In the genomic region with DNA sequence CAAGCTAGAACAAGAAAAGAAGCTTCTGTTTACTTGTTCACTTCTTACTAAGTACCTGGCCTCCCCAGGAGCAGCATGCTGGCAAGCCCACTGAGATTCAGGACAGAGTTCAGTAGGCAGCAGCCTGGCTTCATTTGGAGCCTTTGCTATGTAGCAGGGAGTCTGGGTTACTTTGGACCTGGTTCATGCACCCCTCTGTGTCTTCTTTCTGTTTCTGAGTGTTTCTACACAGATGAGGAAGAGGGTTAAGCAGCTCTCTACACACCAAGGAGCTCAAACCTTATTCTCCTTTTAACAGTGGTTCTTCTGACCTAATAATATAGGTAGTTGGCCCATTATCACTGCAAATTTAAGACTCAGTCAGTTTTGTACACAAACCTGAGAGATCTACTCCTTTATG, we compare ENCODE assay signal across 8 cellular contexts.
A peak's percentile ranks its signal among the peaks of the same experiment; 100 is the strongest.
DNase-seq lines count a peak whose midpoint lies in the region; ATAC-seq and TF ChIP-seq lines count a peak whose summit lies in the region.

No MANE protein-coding gene starts in this region.

- peak overlapping the region; percentile 76 for H3K23ac ChIP-seq in IMR-90 (ENCODE audit: low read depth, low read length)

- BruUV-seq in IMR-90 (replicated peaks; lab: Mats Ljungman, UMichigan): no TSS peak

- H4K5ac ChIP-seq in IMR-90 (ENCODE audit: low read depth, low read length): peak overlapping the region; percentile 87

- no peaks in the 10 kb centered on the region for H3K27me3 ChIP-seq in IMR-90 (ENCODE audit: control insufficient read depth, insufficient read depth, low read length)
- no peaks in the 10 kb centered on the region for H3K27me3 ChIP-seq in transverse colon

- H3K27ac Mint-ChIP-seq in activated naive CD4-positive, alpha-beta T cell treated with anti-CD3 and anti-CD28 coated beads, Interleukin-2, amount 10 ng/mL, durations not matched to agents 7 days and 5 days: peak overlapping the region; percentile 100

- intact Hi-C loops in IMR-90 (cut with micrococcal nuclease): loop anchor here (10.0 kb wide), 2 partner anchors 300 to 1240 kb away; no protein-coding TSS in a partner anchor
- intact Hi-C loops in transverse colon (cut with DNase I; ENCODE audit: low total_unique reads): no loop called here

- H3K4ac ChIP-seq in IMR-90 (ENCODE audit: low read depth, low read length): peak overlapping the region; percentile 58

- peak overlapping the region; percentile 94 for H3K4me3 Mint-ChIP-seq in activated naive CD4-positive, alpha-beta T cell treated with anti-CD3 and anti-CD28 coated beads, Interleukin-2, amount 10 ng/mL, durations not matched to agents 7 days and 5 days

- H3K14ac ChIP-seq in IMR-90 (replicated peaks; ENCODE audit: low read depth, low read length): peak overlapping the region; percentile 88

- H3K9me3 Mint-ChIP-seq in activated naive CD4-positive, alpha-beta T cell treated with anti-CD3 and anti-CD28 coated beads, Interleukin-2, amount 10 ng/mL, durations not matched to agents 7 days and 5 days: no peaks in the 10 kb centered on the region

- H2AFZ ChIP-seq in IMR-90 (replicated peaks; ENCODE audit: low read length, poor library complexity): no peak overlapping the region

- no peak overlapping the region for H4K91ac ChIP-seq in IMR-90 (ENCODE audit: insufficient read depth, low read depth, low read length)

- H4K20me1 ChIP-seq in IMR-90 (ENCODE audit: insufficient read depth, low read length): peaks cover 78% of the 10 kb centered on the region

- H3K9me3 ChIP-seq in IMR-90 (ENCODE audit: control insufficient read depth, insufficient read depth, low read length): no peaks in the 10 kb centered on the region
- no peaks in the 10 kb centered on the region for H3K9me3 ChIP-seq in transverse colon

- H3K4me2 ChIP-seq in IMR-90 (ENCODE audit: low read depth, low read length): peak overlapping the region; percentile 100

- peaks cover 93% of the 10 kb centered on the region for H3K36me3 Mint-ChIP-seq in activated naive CD4-positive, alpha-beta T cell treated with anti-CD3 and anti-CD28 coated beads, Interleukin-2, amount 10 ng/mL, durations not matched to agents 7 days and 5 days

- no peaks in the 10 kb centered on the region for H3K27me3 Mint-ChIP-seq in activated naive CD4-positive, alpha-beta T cell treated with anti-CD3 and anti-CD28 coated beads, Interleukin-2, amount 10 ng/mL, durations not matched to agents 7 days and 5 days

- no peak for TF ChIP-seq RAD21 in IMR-90 (IDR thresholded peaks at IDR 0.05; ENCODE audit: low read length)

- CTCF ChIA-PET in activated naive CD4-positive, alpha-beta T cell treated with anti-CD3 and anti-CD28 coated beads, Interleukin-2, amount 10 ng/mL, durations not matched to agents 7 days and 5 days (lab: Charles Lee): interaction anchor here (0.8 to 2.0 kb wide), 8 partner anchors 8 to 191 kb away, joined by 3 to 13 read pairs (median 3); no protein-coding TSS in a partner anchor
- CTCF ChIA-PET in IMR-90 (lab: Yijun Ruan, JAX): interaction anchor here (0.6 to 2.7 kb wide), 6 partner anchors 8 to 463 kb away, joined by 3 to 8 read pairs (median 3); no protein-coding TSS in a partner anchor

- H3K36me3 ChIP-seq in IMR-90 (ENCODE audit: control insufficient read depth, insufficient read depth, low read length) (peaks cover 78% of the 10 kb centered on the region), transverse colon (no peaks in the 10 kb centered on the region)

- H2BK120ac ChIP-seq in IMR-90 (ENCODE audit: low read depth, low read length): peak overlapping the region; percentile 45; the same call in 1 of the 2 replicates

- TF ChIP-seq POLR2A in IMR-90 (IDR thresholded peaks at IDR 0.05; ENCODE audit: low read depth, low read length): no peak
- TF ChIP-seq POLR2A in transverse colon (IDR thresholded peaks at IDR 0.05): no peak

- peak overlapping the region; percentile 87 for H3K18ac ChIP-seq in IMR-90 (ENCODE audit: low read depth, low read length)

- H3K4me1 ChIP-seq in IMR-90 (ENCODE audit: control insufficient read depth, insufficient read depth, low read length): peaks cover 25% of the 10 kb centered on the region
- H3K4me1 ChIP-seq in transverse colon: peaks cover 17 to 80% (median 51%) of the 10 kb centered on the region in 4 donors

- H2BK20ac ChIP-seq in IMR-90 (ENCODE audit: low read depth, low read length): no peak overlapping the region

- no peak overlapping the region for H2BK15ac ChIP-seq in IMR-90 (ENCODE audit: low read depth, low read length)

- peak overlapping the region; percentile 62 for H2BK5ac ChIP-seq in IMR-90 (ENCODE audit: low read depth, low read length, poor library complexity, severe bottlenecking)

- in situ Hi-C loops in IMR-90 (cut with MboI; ENCODE audit: low sequenced_read_pairs) (loop anchor here (5.0 kb wide), 1 partner anchor 152 kb away; a partner anchor contains a TSS), transverse colon (cut with MboI; ENCODE audit: low pct_ligation_motif_present in 1 of 4, low pct_unique_long_range_greater_than_20kb in 1 of 4, low sequenced_read_pairs in 3 of 4) (no loop called here)

- dilution Hi-C loops in IMR-90 (cut with HindIII; ENCODE audit: low sequenced_read_pairs, unreplicated experiment): no loop called here

- H3K4me3 ChIP-seq in IMR-90 (ENCODE audit: insufficient read depth, low read depth, low read length): peak overlapping the region; percentile 31
- H3K4me3 ChIP-seq in foreskin fibroblast (ENCODE audit: low read depth in 1 of 2, low read length in 2 of 2): peak overlapping the region; percentile 75 to 93
- H3K4me3 ChIP-seq in transverse colon: no peak overlapping the region

- peak overlapping the region; percentile 87 for H3K9ac ChIP-seq in IMR-90 (ENCODE audit: low read depth, low read length)

- TF ChIP-seq CTCF in IMR-90 (conservative IDR thresholded peaks at IDR 0.05; ENCODE audit: low read depth, low read length): no peak
- TF ChIP-seq CTCF in foreskin fibroblast (IDR thresholded peaks at IDR 0.05; ENCODE audit: low read depth, low read length): no peak
- TF ChIP-seq CTCF in transverse colon (IDR thresholded peaks at IDR 0.05): no peak

- H3K9me1 ChIP-seq in IMR-90 (ENCODE audit: insufficient read depth, low read length): peaks cover 19% of the 10 kb centered on the region

- H3K27ac ChIP-seq in IMR-90 (ENCODE audit: insufficient read depth, low read length) (peak overlapping the region; percentile 96), transverse colon (peak overlapping the region; percentile 69 to 91 (median 82))

- no peak for DNase-seq in activated naive CD4-positive, alpha-beta T cell treated with anti-CD3 and anti-CD28 coated beads, Interleukin-2, amount 10 ng/mL, durations not matched to agents 7 days and 5 days
- DNase-seq in activated naive CD4-positive, alpha-beta T cell treated with Interleukin-2 at 50 U/mL for 16 hours: no peak
- no peak for DNase-seq in IMR-90
- no peak for DNase-seq in foreskin fibroblast
- no peak for DNase-seq in transverse colon
- no peak for DNase-seq in SK-N-DZ (ENCODE audit: low spot score)
- no peak for DNase-seq in GOT3 (lab: John Stamatoyannopoulos, UW)
- DNase-seq in NCI-H146 treated with DMSO at 0.1 percent for 48 hours (lab: John Stamatoyannopoulos, UW; ENCODE audit: unreplicated experiment): no peak

- H2AK5ac ChIP-seq in IMR-90 (ENCODE audit: low read depth, low read length): no peak overlapping the region

- no peak overlapping the region for H3K56ac ChIP-seq in IMR-90 (ENCODE audit: extremely low read depth, insufficient read depth, low read length)

- no peak overlapping the region for H2AK9ac ChIP-seq in IMR-90 (replicated peaks; ENCODE audit: low read depth, low read length, poor library complexity)

- no peak for ATAC-seq in IMR-90 (ENCODE audit: low read depth)

- TF ChIP-seq EP300 in transverse colon (IDR thresholded peaks at IDR 0.05; ENCODE audit: low read depth): no peak

- H3K79me1 ChIP-seq in IMR-90 (ENCODE audit: low read depth in 1 of 2, low read length in 2 of 2): peaks cover 0 to 61% of the 10 kb centered on the region in 2 experiments; a peak in 2 of 4 replicates

- H4K8ac ChIP-seq in IMR-90 (ENCODE audit: low read depth in 2 of 2, low read length in 2 of 2): peak overlapping the region in 1 of 2 experiments; percentile 50; a peak in 1 of 4 replicates

- POLR2A ChIA-PET in IMR-90 (lab: Charles Lee; ENCODE audit: unreplicated experiment): interaction anchor here (0.6 to 1.6 kb wide), 3 partner anchors 25 to 43 kb away, joined by 3 to 5 read pairs (median 3); no protein-coding TSS in a partner anchor

- peaks cover 98% of the 10 kb centered on the region for H3K4me1 Mint-ChIP-seq in activated naive CD4-positive, alpha-beta T cell treated with anti-CD3 and anti-CD28 coated beads, Interleukin-2, amount 10 ng/mL, durations not matched to agents 7 days and 5 days

TF ChIP-seq in IMR-90, 13 proteins besides CTCF, POLR2A, EP300 and RAD21 (continues in another document):
- no peak for TF ChIP-seq RCOR1 (IDR thresholded peaks at IDR 0.05; ENCODE audit: insufficient replicate concordance, low read length)
- TF ChIP-seq SMC3 (IDR thresholded peaks at IDR 0.05; ENCODE audit: low read depth, low read length): no peak
- no peak for TF ChIP-seq NFE2L2 (IDR thresholded peaks at IDR 0.05; ENCODE audit: low read depth, low read length)
- TF ChIP-seq FOS (IDR thresholded peaks at IDR 0.05; ENCODE audit: low read depth, low read length): no peak
- TF ChIP-seq CHD1 (IDR thresholded peaks at IDR 0.05; ENCODE audit: low read depth, low read length): no peak
- no peak for TF ChIP-seq BHLHE40 (IDR thresholded peaks at IDR 0.05; ENCODE audit: low read depth, low read length)
- TF ChIP-seq, protein P1, sequence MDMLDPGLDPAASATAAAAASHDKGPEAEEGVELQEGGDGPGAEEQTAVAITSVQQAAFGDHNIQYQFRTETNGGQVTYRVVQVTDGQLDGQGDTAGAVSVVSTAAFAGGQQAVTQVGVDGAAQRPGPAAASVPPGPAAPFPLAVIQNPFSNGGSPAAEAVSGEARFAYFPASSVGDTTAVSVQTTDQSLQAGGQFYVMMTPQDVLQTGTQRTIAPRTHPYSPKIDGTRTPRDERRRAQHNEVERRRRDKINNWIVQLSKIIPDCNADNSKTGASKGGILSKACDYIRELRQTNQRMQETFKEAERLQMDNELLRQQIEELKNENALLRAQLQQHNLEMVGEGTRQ (IDR thresholded peaks at IDR 0.05; ENCODE audit: low read depth, low read length): no peak
- TF ChIP-seq, protein P2, sequence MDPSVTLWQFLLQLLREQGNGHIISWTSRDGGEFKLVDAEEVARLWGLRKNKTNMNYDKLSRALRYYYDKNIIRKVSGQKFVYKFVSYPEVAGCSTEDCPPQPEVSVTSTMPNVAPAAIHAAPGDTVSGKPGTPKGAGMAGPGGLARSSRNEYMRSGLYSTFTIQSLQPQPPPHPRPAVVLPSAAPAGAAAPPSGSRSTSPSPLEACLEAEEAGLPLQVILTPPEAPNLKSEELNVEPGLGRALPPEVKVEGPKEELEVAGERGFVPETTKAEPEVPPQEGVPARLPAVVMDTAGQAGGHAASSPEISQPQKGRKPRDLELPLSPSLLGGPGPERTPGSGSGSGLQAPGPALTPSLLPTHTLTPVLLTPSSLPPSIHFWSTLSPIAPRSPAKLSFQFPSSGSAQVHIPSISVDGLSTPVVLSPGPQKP (IDR thresholded peaks at IDR 0.05; ENCODE audit: borderline replicate concordance, low read depth, low read length): no peak
- TF ChIP-seq CEBPB (IDR thresholded peaks at IDR 0.05; ENCODE audit: low read depth, low read length): no peak
- no peak for TF ChIP-seq RFX5 (IDR thresholded peaks at IDR 0.05; ENCODE audit: low read depth, low read length)

Comparison
In these comparisons a context has a peak if more than half of its experiments do, and no peak if none do; other contexts are left out.
1. H3K4me3 ChIP-seq: peak in IMR-90 (single experiment) and foreskin fibroblast (2 of 2); none in transverse colon (0 of 4).